In genomic region chr19:3683866-3684816, GRCh38 we compare ENCODE assay signal across 11 cellular contexts. TPM values are rescaled to one million over a fixed set of nuclear protein-coding genes. Genes with fewer than 3 reads are reported as not detected.
A peak's percentile ranks its signal among the peaks of the same experiment; 100 is the strongest.
DNase-seq lines count a peak whose midpoint lies in the region; ATAC-seq, FAIRE-seq and TF ChIP-seq lines count a peak whose summit lies in the region.
"Had no signal": no experiment of that assay in that cellular context is flagged by ENCODE, and none has a peak within 500 bp of the region (broad histone marks: within the 10 kb centered on the region; RNA-seq: fewer than 3 reads in every experiment).

No MANE protein-coding gene starts in this region.

- peak overlapping the region; percentile 95 for H2BK5ac ChIP-seq in mesendoderm (ENCODE audit: low read length)

- TF ChIP-seq RAD21 in K562 (CRISPR knock-in tag; conservative IDR thresholded peaks at IDR 0.05 in 1 of 2, IDR thresholded peaks at IDR 0.05 in 1 of 2): peak in 1 of 2 experiments; percentile 19; a peak in 1 of 4 replicates

- peaks cover 25 to 64% of the 10 kb centered on the region in 2 experiments for H3K4me1 ChIP-seq in K562 (replicated peaks in 1 of 2; ENCODE audit: control insufficient read depth in 2 of 2, insufficient read depth in 2 of 2, low read length in 2 of 2)
- peaks cover 15% of the 10 kb centered on the region for H3K4me1 ChIP-seq in mesendoderm (ENCODE audit: control insufficient read depth, low read depth, low read length)
- peaks cover 11 to 44% (median 20%) of the 10 kb centered on the region in 3 donors for H3K4me1 ChIP-seq in esophagus squamous epithelium

- H3K56ac ChIP-seq in mesendoderm (ENCODE audit: low read length): peak overlapping the region; percentile 85

- peak overlapping the region; percentile 34 for H3K18ac ChIP-seq in mesendoderm (ENCODE audit: low read length)

- DNase-seq in ACHN (peak; percentile 88), HFFc6 (peak; percentile 32), K562 (ENCODE audit: extremely low read depth in 1 of 4, low spot score in 3 of 4) (peak; percentile 79 to 86 (median 82)), mesendoderm (peak; percentile 89), esophagus squamous epithelium (lab: John Stamatoyannopoulos, UW) (no peak)
- no peak for DNase-seq in activated CD4-positive, alpha-beta memory T cell treated with anti-CD3 and anti-CD28 coated beads, Interleukin-2, amount 10 ng/mL, durations not matched to agents 7 days and 5 days
- DNase-seq in activated CD4-positive, alpha-beta T cell treated with anti-CD3 and anti-CD28 coated beads, Interleukin-2, amount 10 ng/mL, durations not matched to agents 7 days and 5 days: no peak
- DNase-seq: activated CD8-positive, alpha-beta memory T cell treated with anti-CD3 and anti-CD28 coated beads for 24 hours; NCI-H1417; Peyer's patch had no signal

- H3K79me1 ChIP-seq in mesendoderm (ENCODE audit: low read length): peaks cover 14% of the 10 kb centered on the region

- WGBS in K562 (ENCODE audit: insufficient coverage, low coverage, missing lambda C conversion rate): 51% methylated on average over 25 of the region's 30 CpGs
- WGBS in mesendoderm (ENCODE audit: extremely low coverage, insufficient coverage, low lambda C conversion rate): no CpG with 5 or more reads among the region's 30 CpGs
- 85 to 94% methylated on average over 6 to 13 of the region's 30 CpGs for WGBS in esophagus squamous epithelium, 2 donors

- no peak overlapping the region for H2BK120ac ChIP-seq in mesendoderm (ENCODE audit: low read depth, low read length)

- peak overlapping the region; percentile 79; the same call in 1 of the 2 replicates for H3K27ac Mint-ChIP-seq in HFFc6
- no peak overlapping the region for H3K27ac Mint-ChIP-seq in activated CD4-positive, alpha-beta memory T cell treated with anti-CD3 and anti-CD28 coated beads, Interleukin-2, amount 10 ng/mL, durations not matched to agents 7 days and 5 days
- no peak overlapping the region for H3K27ac Mint-ChIP-seq in activated CD4-positive, alpha-beta T cell treated with anti-CD3 and anti-CD28 coated beads, Interleukin-2, amount 10 ng/mL, durations not matched to agents 7 days and 5 days

- peak overlapping the region; percentile 78 for H2AK5ac ChIP-seq in mesendoderm (ENCODE audit: low read length)

- no TSS peak for BruUV-seq in K562 (replicated peaks; lab: Mats Ljungman, UMichigan)

- H4K8ac ChIP-seq in mesendoderm (ENCODE audit: low read depth, low read length): no peak overlapping the region

- POLR2A ChIA-PET in K562 (lab: Yijun Ruan, JAX): interaction anchor here (0.6 to 1.3 kb wide), 5 partner anchors 9 to 986 kb away, joined by 3 to 6 read pairs (median 3); no protein-coding TSS in a partner anchor
- POLR2A ChIA-PET in activated CD4-positive, alpha-beta memory T cell treated with anti-CD3 and anti-CD28 coated beads, Interleukin-2, amount 10 ng/mL, durations not matched to agents 7 days and 5 days (lab: Charles Lee): no interaction called here
- POLR2A ChIA-PET in activated CD4-positive, alpha-beta T cell treated with anti-CD3 and anti-CD28 coated beads, Interleukin-2, amount 10 ng/mL, durations not matched to agents 7 days and 5 days (lab: Charles Lee): no interaction called here

- H3K23ac ChIP-seq in mesendoderm (ENCODE audit: low read length): peak overlapping the region; percentile 68

- H3K9ac ChIP-seq in K562 (ENCODE audit: insufficient read depth in 1 of 2, low read depth in 2 of 2, low read length in 2 of 2) (peak overlapping the region in 1 of 2 experiments; percentile 85; a peak in 2 of 4 replicates), mesendoderm (ENCODE audit: low read length) (peak overlapping the region; percentile 50)

- peaks cover 2% of the 10 kb centered on the region; the same call in 1 of the 2 replicates for H3K27me3 Mint-ChIP-seq in HFFc6 (ENCODE audit: insufficient read depth)
- peaks cover 2% of the 10 kb centered on the region for H3K27me3 Mint-ChIP-seq in activated CD4-positive, alpha-beta memory T cell treated with anti-CD3 and anti-CD28 coated beads, Interleukin-2, amount 10 ng/mL, durations not matched to agents 7 days and 5 days
- no peaks in the 10 kb centered on the region for H3K27me3 Mint-ChIP-seq in activated CD4-positive, alpha-beta T cell treated with anti-CD3 and anti-CD28 coated beads, Interleukin-2, amount 10 ng/mL, durations not matched to agents 7 days and 5 days

- H3K9me3 ChIP-seq in K562 (replicated peaks; ENCODE audit: control insufficient read depth, insufficient read depth, low read depth, low read length) (no peaks in the 10 kb centered on the region), esophagus squamous epithelium (peaks cover 0 to 6% (median 0%) of the 10 kb centered on the region in 3 donors)

- no peak overlapping the region for H2AFZ ChIP-seq in K562 (ENCODE audit: low read depth, low read length)

- peak overlapping the region; percentile 51 for H3K4me2 ChIP-seq in K562 (ENCODE audit: insufficient read depth, low read length)
- H3K4me2 ChIP-seq in mesendoderm (ENCODE audit: low read length): no peak overlapping the region

- H3K4me3 Mint-ChIP-seq in HFFc6: peak overlapping the region; percentile 36; the same call in 1 of the 2 replicates
- no peak overlapping the region for H3K4me3 Mint-ChIP-seq in activated CD4-positive, alpha-beta memory T cell treated with anti-CD3 and anti-CD28 coated beads, Interleukin-2, amount 10 ng/mL, durations not matched to agents 7 days and 5 days
- no peak overlapping the region for H3K4me3 Mint-ChIP-seq in activated CD4-positive, alpha-beta T cell treated with anti-CD3 and anti-CD28 coated beads, Interleukin-2, amount 10 ng/mL, durations not matched to agents 7 days and 5 days

- H3K4me3 ChIP-seq in K562 (no peak overlapping the region; the same call in 1 of the 2 replicates), mesendoderm (ENCODE audit: low read length) (no peak overlapping the region), esophagus squamous epithelium (no peak overlapping the region)
- H3K4me3 ChIP-seq: Peyer's patch had no signal

- TF ChIP-seq EP300 in K562 (IDR thresholded peaks at IDR 0.05; ENCODE audit: low read length): no peak

- in situ Hi-C loops in ACHN (cut with HindIII; ENCODE audit: low pct_ligation_motif_present, low pct_unique_long_range_greater_than_20kb, low sequenced_read_pairs) (no loop called here), K562 (cut with MboI) (no loop called here)

- ATAC-seq in K562 (peak; percentile 72), GM19023 (IDR thresholded peaks at IDR 0.05; ENCODE audit: unreplicated experiment) (no peak)

- CTCF ChIA-PET in K562 (lab: Yijun Ruan, JAX; ENCODE audit: low intra/inter-chr PET ratio): no interaction called here
- CTCF ChIA-PET in activated CD4-positive, alpha-beta memory T cell treated with anti-CD3 and anti-CD28 coated beads, Interleukin-2, amount 10 ng/mL, durations not matched to agents 7 days and 5 days (lab: Charles Lee): interaction anchor here (0.5 kb wide), 1 partner anchor 393 kb away, joined by 8 read pairs; no protein-coding TSS in a partner anchor
- CTCF ChIA-PET in activated CD4-positive, alpha-beta T cell treated with anti-CD3 and anti-CD28 coated beads, Interleukin-2, amount 10 ng/mL, durations not matched to agents 7 days and 5 days (lab: Charles Lee): no interaction called here

- intact Hi-C loops in K562 (cut with micrococcal nuclease): no loop called here
- intact Hi-C loops in esophagus squamous epithelium (cut with DNase I): no loop called here

- H3K27ac ChIP-seq in K562 (ENCODE audit: extremely low read depth, low read depth, low read length) (peak overlapping the region; percentile 57; the same call in 1 of the 3 replicates), mesendoderm (ENCODE audit: low read depth, low read length) (peak overlapping the region; percentile 91), esophagus squamous epithelium (peak overlapping the region in 2 of 4 donors; percentile 8 to 43)

- H3K79me2 ChIP-seq in K562 (ENCODE audit: control insufficient read depth, insufficient read depth, low read length) (peaks cover 56% of the 10 kb centered on the region), mesendoderm (ENCODE audit: control insufficient read depth, insufficient read depth, low read length) (peaks cover 5% of the 10 kb centered on the region)

- peaks cover 20% of the 10 kb centered on the region for H3K36me3 Mint-ChIP-seq in HFFc6 (ENCODE audit: low read depth)
- H3K36me3 Mint-ChIP-seq in activated CD4-positive, alpha-beta memory T cell treated with anti-CD3 and anti-CD28 coated beads, Interleukin-2, amount 10 ng/mL, durations not matched to agents 7 days and 5 days (ENCODE audit: low read depth): peaks cover 12% of the 10 kb centered on the region
- H3K36me3 Mint-ChIP-seq in activated CD4-positive, alpha-beta T cell treated with anti-CD3 and anti-CD28 coated beads, Interleukin-2, amount 10 ng/mL, durations not matched to agents 7 days and 5 days (ENCODE audit: low read depth): peaks cover 15% of the 10 kb centered on the region

- H3K4me1 Mint-ChIP-seq in HFFc6 (ENCODE audit: low read depth): peaks cover 15% of the 10 kb centered on the region
- peaks cover 13% of the 10 kb centered on the region for H3K4me1 Mint-ChIP-seq in activated CD4-positive, alpha-beta memory T cell treated with anti-CD3 and anti-CD28 coated beads, Interleukin-2, amount 10 ng/mL, durations not matched to agents 7 days and 5 days
- peaks cover 15% of the 10 kb centered on the region for H3K4me1 Mint-ChIP-seq in activated CD4-positive, alpha-beta T cell treated with anti-CD3 and anti-CD28 coated beads, Interleukin-2, amount 10 ng/mL, durations not matched to agents 7 days and 5 days

- no peak for TF ChIP-seq POLR2A in K562 (conservative IDR thresholded peaks at IDR 0.05)
- TF ChIP-seq POLR2A in esophagus squamous epithelium (IDR thresholded peaks at IDR 0.05): no peak

- peaks cover 9% of the 10 kb centered on the region for H3K9me1 ChIP-seq in K562 (ENCODE audit: control insufficient read depth, insufficient read depth, low read length)

- H3K4ac ChIP-seq in mesendoderm (ENCODE audit: low read depth, low read length): no peak overlapping the region

- no peak for TF ChIP-seq CTCF in HFFc6 (IDR thresholded peaks at IDR 0.05)
- peak in 1 of 3 experiments; percentile 26; a peak in 2 of 6 replicates for TF ChIP-seq CTCF in K562 (IDR thresholded peaks at IDR 0.05 in 2 of 3, conservative IDR thresholded peaks at IDR 0.05 in 1 of 3; ENCODE audit: insufficient read depth in 2 of 3, low read depth in 1 of 3, low read length in 3 of 3)
- TF ChIP-seq CTCF in esophagus squamous epithelium (IDR thresholded peaks at IDR 0.05): no peak

- H4K20me1 ChIP-seq in K562 (replicated peaks; ENCODE audit: control insufficient read depth, insufficient read depth, low read length): peaks cover 31% of the 10 kb centered on the region

- peak; percentile 97 for FAIRE-seq in K562 (lab: Jason Lieb, UNC)

- H3K36me3 ChIP-seq in K562 (ENCODE audit: control insufficient read depth, insufficient read depth, low read length) (peaks cover 21% of the 10 kb centered on the region; the same call in 1 of the 3 replicates), mesendoderm (ENCODE audit: control insufficient read depth, insufficient read depth, low read length) (peaks cover 1% of the 10 kb centered on the region), esophagus squamous epithelium (peaks cover 0 to 35% (median 6%) of the 10 kb centered on the region in 3 donors)

- no peak overlapping the region for H4K5ac ChIP-seq in mesendoderm (ENCODE audit: low read length)

- peaks cover 11% of the 10 kb centered on the region for H3K9me3 Mint-ChIP-seq in HFFc6
- H3K9me3 Mint-ChIP-seq in activated CD4-positive, alpha-beta memory T cell treated with anti-CD3 and anti-CD28 coated beads, Interleukin-2, amount 10 ng/mL, durations not matched to agents 7 days and 5 days: peaks cover 10% of the 10 kb centered on the region
- H3K9me3 Mint-ChIP-seq in activated CD4-positive, alpha-beta T cell treated with anti-CD3 and anti-CD28 coated beads, Interleukin-2, amount 10 ng/mL, durations not matched to agents 7 days and 5 days: peaks cover 6% of the 10 kb centered on the region

- no peak overlapping the region for H2BK15ac ChIP-seq in mesendoderm (replicated peaks; ENCODE audit: low read depth)

- H3K27me3 ChIP-seq in K562 (ENCODE audit: control insufficient read depth in 2 of 2, insufficient read depth in 2 of 2, low read length in 2 of 2) (no peaks in the 10 kb centered on the region), mesendoderm (ENCODE audit: insufficient read depth, low read length, poor library complexity) (no peaks in the 10 kb centered on the region), esophagus squamous epithelium (no peaks in the 10 kb centered on the region)
- H3K27me3 ChIP-seq: Peyer's patch had no signal

RNA-seq across cellular contexts. Expression of gene PIP5K1C, which starts 16.1 kb away (rescaled TPM):
- total RNA-seq in HFFc6 (2021; fragmentation: NEBNext Ultra II Directional; extraction: Animal tissue kit (Norgen Biotek cat#: 25700)): 10 to 100 TPM; 73.8 to 95.6 (median 78.7) TPM
- total RNA-seq in K562 (2011; cell fraction: chromatin; rRNA removed; ENCODE audit: low replicate concordance): 21.1 and 62.3 TPM in 2 replicates
- 28.3 and 30.5 TPM in 2 replicates for total RNA-seq in K562 (2011; cell fraction: nucleolus; rRNA removed)
- 15.8 and 17.5 TPM in 2 replicates for total RNA-seq in K562 (2011; cell fraction: nucleoplasm; rRNA removed)
- total RNA-seq in K562 (2014; rRNA removed) (6.0 and 10.7 TPM in 2 replicates), K562 (2014; rRNA removed; fragmentation: Illumina TruSeq; extraction: Trizol) (1.4 and 1.9 TPM in 2 replicates), K562 (2015; rRNA removed; fragmentation: Illumina TruSeq; extraction: Trizol) (4.1 and 5.3 TPM in 2 replicates), K562 (2021) (21.4 and 22.1 TPM in 2 replicates), esophagus squamous epithelium (10 to 100 TPM; 12.0 to 25.3 (median 15.2) TPM)
- polyA plus RNA-seq in K562 (2011; rRNA removed) (2.9 and 5.8 TPM in 2 replicates), K562 (2014; fragmentation: Illumina TruSeq; extraction: Trizol) (8.0 and 11.3 TPM in 2 replicates), K562 (2014; fragmentation: Nextera tagmentation; extraction: Ambion mirVana) (under 1 TPM; 0.38 to 0.61 TPM), K562 (2014; rRNA removed) (7.6 and 8.3 TPM in 2 replicates)
- polyA plus RNA-seq in K562 (2011; cell fraction: cytosol; rRNA removed): 2.9 and 6.4 TPM in 2 replicates
- 9.4 and 20.2 TPM in 2 replicates for polyA plus RNA-seq in K562 (2011; cell fraction: nucleus; rRNA removed)
- polyA plus RNA-seq in K562 (2012): 16.8 and 22.4 TPM in 2 replicates
- polyA minus RNA-seq in K562 (2011; rRNA and poly(A)+ RNA removed): 5.1 and 9.5 TPM in 2 replicates
- 15.8 and 26.9 TPM in 2 replicates for polyA minus RNA-seq in K562 (2011; cell fraction: cytosol; rRNA and poly(A)+ RNA removed)
- 13.1 and 15.9 TPM in 2 replicates for polyA minus RNA-seq in K562 (2011; cell fraction: nucleus; rRNA and poly(A)+ RNA removed)
- polyA plus RNA-seq in mesendoderm (2013, experiment 1 of 2): 15.2 TPM
- 16.0 TPM for polyA plus RNA-seq in mesendoderm (2013, experiment 2 of 2)
- 10 to 100 TPM; 18.3 to 19.6 TPM for total RNA-seq in activated CD4-positive, alpha-beta memory T cell treated with anti-CD3 and anti-CD28 coated beads, Interleukin-2, amount 10 ng/mL, durations not matched to agents 7 days and 5 days
- total RNA-seq in activated CD4-positive, alpha-beta T cell treated with anti-CD3 and anti-CD28 coated beads, Interleukin-2, amount 10 ng/mL, durations not matched to agents 7 days and 5 days: 10 to 100 TPM; 18.7 to 19.5 TPM

RNA-seq across cellular contexts. Expression of gene TJP3, which starts 24.0 kb away (rescaled TPM):
- total RNA-seq in HFFc6 (2021; fragmentation: NEBNext Ultra II Directional; extraction: Animal tissue kit (Norgen Biotek cat#: 25700)): not detected
- 1.8 and 7.1 TPM in 2 replicates for total RNA-seq in K562 (2011; cell fraction: chromatin; rRNA removed; ENCODE audit: low replicate concordance)
- 2.9 and 3.5 TPM in 2 replicates for total RNA-seq in K562 (2011; cell fraction: nucleolus; rRNA removed)
- 1.8 and 2.6 TPM in 2 replicates for total RNA-seq in K562 (2011; cell fraction: nucleoplasm; rRNA removed)
- total RNA-seq in K562 (2014; rRNA removed) (0.82 and 1.3 TPM in 2 replicates), K562 (2014; rRNA removed; fragmentation: Illumina TruSeq; extraction: Trizol) (0.11 and 0.38 TPM in 2 replicates), K562 (2015; rRNA removed; fragmentation: Illumina TruSeq; extraction: Trizol) (0.34 and 0.58 TPM in 2 replicates), K562 (2021) (0.92 and 2.4 TPM in 2 replicates), esophagus squamous epithelium (10 to 100 TPM; 23.7 to 71.1 (median 28.0) TPM)
- polyA plus RNA-seq in K562 (2011; rRNA removed) (1.8 and 2.2 TPM in 2 replicates), K562 (2014; fragmentation: Illumina TruSeq; extraction: Trizol) (0.54 and 1.1 TPM in 2 replicates), K562 (2014; fragmentation: Nextera tagmentation; extraction: Ambion mirVana) (under 1 TPM in 1 of 2 experiments, not detected in 1; 0.11 TPM), K562 (2014; rRNA removed) (0.56 and 0.73 TPM in 2 replicates)
- polyA plus RNA-seq in K562 (2011; cell fraction: cytosol; rRNA removed): 1.9 and 5.2 TPM in 2 replicates
- polyA plus RNA-seq in K562 (2011; cell fraction: nucleus; rRNA removed): 4.3 and 9.8 TPM in 2 replicates
- polyA plus RNA-seq in K562 (2012): 3.2 and 4.0 TPM in 2 replicates
- 1.5 and 1.9 TPM in 2 replicates for polyA minus RNA-seq in K562 (2011; rRNA and poly(A)+ RNA removed)
- 0.86 and 2.2 TPM in 2 replicates for polyA minus RNA-seq in K562 (2011; cell fraction: cytosol; rRNA and poly(A)+ RNA removed)
- polyA minus RNA-seq in K562 (2011; cell fraction: nucleus; rRNA and poly(A)+ RNA removed): 2.3 and 3.4 TPM in 2 replicates
- polyA plus RNA-seq in mesendoderm (2013, experiment 1 of 2): 4.2 TPM
- polyA plus RNA-seq in mesendoderm (2013, experiment 2 of 2): 3.8 TPM
- 1 to 10 TPM; 1.4 to 1.7 TPM for total RNA-seq in activated CD4-positive, alpha-beta memory T cell treated with anti-CD3 and anti-CD28 coated beads, Interleukin-2, amount 10 ng/mL, durations not matched to agents 7 days and 5 days
- total RNA-seq in activated CD4-positive, alpha-beta T cell treated with anti-CD3 and anti-CD28 coated beads, Interleukin-2, amount 10 ng/mL, durations not matched to agents 7 days and 5 days: 1 to 10 TPM; 2.7 to 3.5 TPM

RNA-seq across cellular contexts. Expression of gene CACTIN, which starts 57.6 kb away (rescaled TPM):
- total RNA-seq in HFFc6 (2021; fragmentation: NEBNext Ultra II Directional; extraction: Animal tissue kit (Norgen Biotek cat#: 25700)): 10 to 100 TPM; 22.7 to 25.3 (median 24.9) TPM
- 35.4 and 89.8 TPM in 2 replicates for total RNA-seq in K562 (2011; cell fraction: chromatin; rRNA removed; ENCODE audit: low replicate concordance)
- 60.3 and 65.9 TPM in 2 replicates for total RNA-seq in K562 (2011; cell fraction: nucleolus; rRNA removed)
- 35.3 and 37.6 TPM in 2 replicates for total RNA-seq in K562 (2011; cell fraction: nucleoplasm; rRNA removed)
- total RNA-seq in K562 (2014; rRNA removed) (46.5 and 57.8 TPM in 2 replicates), K562 (2014; rRNA removed; fragmentation: Illumina TruSeq; extraction: Trizol) (7.6 and 7.9 TPM in 2 replicates), K562 (2015; rRNA removed; fragmentation: Illumina TruSeq; extraction: Trizol) (25.6 and 27.3 TPM in 2 replicates), K562 (2021) (42.1 and 49.2 TPM in 2 replicates), esophagus squamous epithelium (10 to 100 TPM; 15.9 to 26.7 (median 21.3) TPM)
- polyA plus RNA-seq in K562 (2011; rRNA removed) (15.0 and 19.4 TPM in 2 replicates), K562 (2014; fragmentation: Illumina TruSeq; extraction: Trizol) (9.6 and 20.4 TPM in 2 replicates), K562 (2014; fragmentation: Nextera tagmentation; extraction: Ambion mirVana) (under 1 TPM; 0.15 to 0.52 TPM), K562 (2014; rRNA removed) (35.0 and 36.4 TPM in 2 replicates)
- polyA plus RNA-seq in K562 (2011; cell fraction: cytosol; rRNA removed): 21.9 and 50.9 TPM in 2 replicates
- 54.2 and 84.9 TPM in 2 replicates for polyA plus RNA-seq in K562 (2011; cell fraction: nucleus; rRNA removed)
- polyA plus RNA-seq in K562 (2012): 22.8 and 28.5 TPM in 2 replicates
- 4.5 and 9.4 TPM in 2 replicates for polyA minus RNA-seq in K562 (2011; rRNA and poly(A)+ RNA removed)
- 13.0 and 16.6 TPM in 2 replicates for polyA minus RNA-seq in K562 (2011; cell fraction: cytosol; rRNA and poly(A)+ RNA removed)
- 9.6 and 12.0 TPM in 2 replicates for polyA minus RNA-seq in K562 (2011; cell fraction: nucleus; rRNA and poly(A)+ RNA removed)
- 25.7 TPM for polyA plus RNA-seq in mesendoderm (2013, experiment 1 of 2)
- polyA plus RNA-seq in mesendoderm (2013, experiment 2 of 2): 28.3 TPM
- total RNA-seq in activated CD4-positive, alpha-beta memory T cell treated with anti-CD3 and anti-CD28 coated beads, Interleukin-2, amount 10 ng/mL, durations not matched to agents 7 days and 5 days: 10 to 100 TPM; 20.5 to 21.6 TPM
- 10 to 100 TPM; 31.8 to 39.1 TPM for total RNA-seq in activated CD4-positive, alpha-beta T cell treated with anti-CD3 and anti-CD28 coated beads, Interleukin-2, amount 10 ng/mL, durations not matched to agents 7 days and 5 days

Comparison
In these comparisons a context has a peak if more than half of its experiments do, and no peak if none do; other contexts are left out.
1. DNase-seq: peak in ACHN (single experiment), HFFc6 (single experiment), K562 (4 of 4) and mesendoderm (single experiment); none in activated CD4-positive, alpha-beta memory T cell treated with anti-CD3 and anti-CD28 coated beads, Interleukin-2, amount 10 ng/mL, durations not matched to agents 7 days and 5 days (single experiment), activated CD4-positive, alpha-beta T cell treated with anti-CD3 and anti-CD28 coated beads, Interleukin-2, amount 10 ng/mL, durations not matched to agents 7 days and 5 days (single experiment) and esophagus squamous epithelium (single experiment).